In genomic region chr6:40342674-40343230, GRCh38 we compare ENCODE assay signal across 30 cellular contexts.
A peak's percentile ranks its signal among the peaks of the same experiment; 100 is the strongest.
DNase-seq lines count a peak whose midpoint lies in the region; ATAC-seq and TF ChIP-seq lines count a peak whose summit lies in the region.
"Had no signal": no experiment of that assay in that cellular context is flagged by ENCODE, and none has a peak within 500 bp of the region (broad histone marks: within the 10 kb centered on the region; RNA-seq: fewer than 3 reads in every experiment).

No MANE protein-coding gene starts in this region.

- H3K9ac ChIP-seq in endodermal cell (ENCODE audit: extremely low read depth, low read length, poor library complexity, severe bottlenecking): no peak overlapping the region

- no peak overlapping the region for H3K4me3 ChIP-seq in endodermal cell (ENCODE audit: low read length)
- H3K4me3 ChIP-seq: heart right ventricle, tibial nerve had no signal

- H3K27me3 Mint-ChIP-seq in endodermal cell (ENCODE audit: insufficient read depth): peaks cover 4% of the 10 kb centered on the region
- no peaks in the 10 kb centered on the region for H3K27me3 Mint-ChIP-seq in MCF 10A (ENCODE audit: insufficient read depth, unreplicated experiment)

- H3K4me1 Mint-ChIP-seq in endodermal cell (peaks cover 21% of the 10 kb centered on the region), MCF 10A (ENCODE audit: insufficient read depth, unreplicated experiment) (no peaks in the 10 kb centered on the region)
- H3K4me1 Mint-ChIP-seq: activated B cell treated with CpG ODN at 0.5 μM for 24 hours; activated naive CD4-positive, alpha-beta T cell treated with anti-CD3 and anti-CD28 coated beads, Interleukin-2, amount 10 ng/mL, durations not matched to agents 7 days and 5 days; stimulated activated naive CD8-positive, alpha-beta T cell treated with anti-CD3 and anti-CD28 coated beads, Interleukin-15, amount 100 ng/mL, for 72 hours had no signal

- no peaks in the 10 kb centered on the region for H3K36me3 ChIP-seq in endodermal cell (ENCODE audit: control insufficient read depth, insufficient read depth, low read length)
- H3K36me3 ChIP-seq: heart right ventricle, tibial nerve had no signal

- TF ChIP-seq CTCF in endodermal cell (conservative IDR thresholded peaks at IDR 0.05) (no peak), MCF 10A (IDR thresholded peaks at IDR 0.05; ENCODE audit: unreplicated experiment) (no peak)

- H3K27me3 ChIP-seq in endodermal cell (ENCODE audit: control insufficient read depth, insufficient read depth, low read length, poor library complexity, severe bottlenecking): no peaks in the 10 kb centered on the region

- H3K9me3 Mint-ChIP-seq in endodermal cell (no peaks in the 10 kb centered on the region), MCF 10A (ENCODE audit: unreplicated experiment) (peaks cover 18% of the 10 kb centered on the region)
- H3K9me3 Mint-ChIP-seq: activated B cell treated with CpG ODN at 0.5 μM for 24 hours; activated naive CD4-positive, alpha-beta T cell treated with anti-CD3 and anti-CD28 coated beads, Interleukin-2, amount 10 ng/mL, durations not matched to agents 7 days and 5 days; stimulated activated naive CD8-positive, alpha-beta T cell treated with anti-CD3 and anti-CD28 coated beads, Interleukin-15, amount 100 ng/mL, for 72 hours had no signal

- 83 to 84% methylated on average over 4 to 6 of the region's 6 CpGs for WGBS in endodermal cell (ENCODE audit: insufficient coverage in 1 of 2, insufficient read length in 1 of 2), 2 experiments

- peaks cover 7% of the 10 kb centered on the region for H3K4me1 ChIP-seq in endodermal cell (ENCODE audit: control insufficient read depth, insufficient read depth, low read length)
- H3K4me1 ChIP-seq: tibial nerve had no signal

- intact Hi-C loops in MCF 10A (cut with micrococcal nuclease): no loop called here
- intact Hi-C loops in left cardiac atrium (cut with DNase I): loop anchor here in 1 of 2 donors (10.0 kb wide), 1 partner anchor 202 kb away; no protein-coding TSS in a partner anchor

- H3K9me3 ChIP-seq in endodermal cell (ENCODE audit: control insufficient read depth, low read length): no peaks in the 10 kb centered on the region
- H3K9me3 ChIP-seq: heart right ventricle, tibial nerve had no signal

- H3K36me3 Mint-ChIP-seq in endodermal cell (ENCODE audit: low read depth): no peaks in the 10 kb centered on the region
- H3K36me3 Mint-ChIP-seq in MCF 10A (ENCODE audit: insufficient read depth, unreplicated experiment): no peaks in the 10 kb centered on the region
- H3K36me3 Mint-ChIP-seq: activated naive CD4-positive, alpha-beta T cell treated with anti-CD3 and anti-CD28 coated beads, Interleukin-2, amount 10 ng/mL, durations not matched to agents 7 days and 5 days had no signal

- BruUV-seq in MCF 10A (replicated peaks; lab: Mats Ljungman, UMichigan): no TSS peak

- H3K27ac Mint-ChIP-seq in endodermal cell (no peak overlapping the region), MCF 10A (ENCODE audit: low read depth, unreplicated experiment) (no peak overlapping the region)
- H3K27ac Mint-ChIP-seq: activated B cell treated with CpG ODN at 0.5 μM for 24 hours; activated naive CD4-positive, alpha-beta T cell treated with anti-CD3 and anti-CD28 coated beads, Interleukin-2, amount 10 ng/mL, durations not matched to agents 7 days and 5 days had no signal

- no peak overlapping the region for H3K27ac ChIP-seq in endodermal cell (ENCODE audit: low read depth, low read length)
- H3K27ac ChIP-seq: heart right ventricle, tibial nerve had no signal

- DNase-seq in D341Med (ENCODE audit: low spot score): peak; percentile 77
- peak; percentile 97 for DNase-seq in NCI-H82 (lab: John Stamatoyannopoulos, UW)
- peak; percentile 50 for DNase-seq in endodermal cell
- peak; percentile 22 for DNase-seq in putamen (ENCODE audit: low spot score)
- DNase-seq in MCF 10A (ENCODE audit: unreplicated experiment): no peak
- DNase-seq in left cardiac atrium: no peak
- DNase-seq: activated B cell treated with CpG ODN at 0.5 μM for 24 hours; activated CD4-positive, alpha-beta T cell treated with anti-CD3 and anti-CD28 coated beads, Interleukin-2, amount 50 U/mL, for 4 hours; activated naive CD4-positive, alpha-beta T cell treated with anti-CD3 and anti-CD28 coated beads, Interleukin-2, amount 10 ng/mL, durations not matched to agents 7 days and 5 days; amniotic stem cell; DMS53; effector memory CD4-positive, alpha-beta T cell; erythroblast; GF-D8; heart right ventricle; left colon; mesenchymal stem cell; NCI-H1694 treated with DMSO at 0.1 percent for 48 hours; NCI-H526; SHP77; small intestine; stimulated activated CD4-positive, alpha-beta T cell treated with anti-CD3 and anti-CD28 coated beads, Interleukin-1b, Interleukin-23, amount 100 ng/mL, for 48 hours; stimulated activated CD8-positive, alpha-beta memory T cell treated with anti-CD3 and anti-CD28 coated beads, Interleukin-4, amount 100 ng/mL, for 48 hours; stimulated activated naive CD8-positive, alpha-beta T cell treated with anti-CD3 and anti-CD28 coated beads, Interleukin-15, amount 100 ng/mL, for 72 hours; SW 1271; T-helper 9 cell had no signal

- POLR2A ChIA-PET in MCF 10A (lab: Yijun Ruan, JAX): no interaction called here

- no peak for ATAC-seq in GM19463 (IDR thresholded peaks at IDR 0.05; ENCODE audit: unreplicated experiment)
- ATAC-seq in left cardiac atrium: no peak
- no peak for ATAC-seq in HG03280 (IDR thresholded peaks at IDR 0.05; ENCODE audit: unreplicated experiment)
- ATAC-seq: heart right ventricle; left colon; Panc1; stimulated activated naive CD8-positive, alpha-beta T cell treated with anti-CD3 and anti-CD28 coated beads, Interleukin-15, amount 100 ng/mL, for 72 hours had no signal

- H3K4me3 Mint-ChIP-seq in endodermal cell (no peak overlapping the region), MCF 10A (ENCODE audit: unreplicated experiment) (no peak overlapping the region)
- H3K4me3 Mint-ChIP-seq: activated B cell treated with CpG ODN at 0.5 μM for 24 hours; activated naive CD4-positive, alpha-beta T cell treated with anti-CD3 and anti-CD28 coated beads, Interleukin-2, amount 10 ng/mL, durations not matched to agents 7 days and 5 days; stimulated activated naive CD8-positive, alpha-beta T cell treated with anti-CD3 and anti-CD28 coated beads, Interleukin-15, amount 100 ng/mL, for 72 hours had no signal

- CTCF ChIA-PET in MCF 10A (lab: Yijun Ruan, JAX): interaction anchor here (0.8 to 1.5 kb wide), 2 partner anchors 13 to 39 kb away, joined by 3 to 5 read pairs; no protein-coding TSS in a partner anchor

Comparison
In these comparisons a context has a peak if more than half of its experiments do, and no peak if none do; other contexts are left out.
1. DNase-seq: peak in D341Med (single experiment), NCI-H82 (single experiment), endodermal cell (single experiment) and putamen (single experiment); none in MCF 10A (single experiment) and left cardiac atrium (single experiment).